Comparison of ENCODE assay signal across 26 cellular contexts in the genomic region with DNA sequence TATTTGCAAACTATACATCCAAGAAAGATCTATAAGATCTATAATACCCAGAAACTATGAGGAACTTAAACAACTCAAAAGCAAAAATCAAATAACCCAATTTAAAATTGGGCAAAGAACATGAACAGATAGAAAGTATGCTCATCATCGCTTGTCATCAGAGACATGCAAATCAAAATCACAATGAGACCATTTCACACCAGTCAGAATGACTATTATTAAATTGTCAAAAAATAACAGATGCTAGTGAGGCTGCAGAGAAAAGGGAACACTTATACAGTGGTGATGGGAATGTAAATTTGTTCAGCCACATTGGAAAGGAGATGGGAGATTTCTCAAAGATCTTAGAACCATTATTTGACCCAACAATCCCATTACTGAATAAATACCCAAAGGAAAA.
"Had no signal": no experiment of that assay in that cellular context is flagged by ENCODE, and none has a peak within 500 bp of the region (broad histone marks: within the 10 kb centered on the region; RNA-seq: fewer than 3 reads in every experiment).

No MANE protein-coding gene starts in this region.

- H3K36me3 ChIP-seq: stomach, suprapubic skin, thoracic aorta, thyroid gland, tibial artery, tibial nerve, transverse colon, upper lobe of left lung, upper lobe of right lung, uterus, vagina had no signal

- DNase-seq: stimulated activated CD4-positive, alpha-beta T cell treated with anti-CD3 and anti-CD28 coated beads, Interleukin-2, amount 100 ng/mL, for 48 hours; stimulated activated CD4-positive, alpha-beta T cell treated with anti-CD3 and anti-CD28 coated beads, Interleukin-4, amount 100 ng/mL, for 1 hour; stimulated activated CD4-positive, alpha-beta T cell treated with anti-CD3 and anti-CD28 coated beads, Interleukin-4, amount 100 ng/mL, for 24 hours; stimulated activated CD4-positive, alpha-beta T cell treated with anti-CD3 and anti-CD28 coated beads, Interleukin-4, amount 100 ng/mL, for 4 hours; stimulated activated CD8-positive, alpha-beta memory T cell treated with anti-CD3 and anti-CD28 coated beads, Interleukin-4, amount 100 ng/mL, for 48 hours; stimulated activated naive B cell treated with anti-CD40 and anti-IgM and Interleukin-4, amounts not matched to agents 10 μg/mL and 1 μg/mL and 100 μg/mL, for 72 hours; stimulated activated naive CD4-positive, alpha-beta T cell; stimulated activated naive CD4-positive, alpha-beta T cell treated with Interleukin-2 at 50 U/mL for 16 hours; stimulated activated naive CD8-positive, alpha-beta T cell treated with anti-CD3 and anti-CD28 coated beads, Interleukin-15, amount 100 ng/mL, for 72 hours; stimulated activated naive CD8-positive, alpha-beta T cell treated with anti-CD3 and anti-CD28 coated beads, Interleukin-15, Interleukin-2, amounts not matched to agents 100 U/mL and 50 U/mL, for 24 hours; stomach; substantia nigra; testis; thyroid gland; tibial artery; transverse colon; trophoblast cell; upper lobe of right lung; uterus had no signal

- H3K4me3 ChIP-seq: stomach, suprapubic skin, testis, thoracic aorta, thyroid gland, tibial artery, tibial nerve, transverse colon, upper lobe of left lung, upper lobe of right lung, uterus, vagina had no signal

- H3K27ac ChIP-seq: stomach, suprapubic skin, testis, thoracic aorta, thyroid gland, tibial artery, tibial nerve, transverse colon, upper lobe of left lung, upper lobe of right lung, uterus, vagina had no signal

- H3K27me3 ChIP-seq: stomach, suprapubic skin, testis, thyroid gland, tibial artery, tibial nerve, transverse colon, upper lobe of left lung, upper lobe of right lung, uterus, vagina had no signal

- H3K9me3 ChIP-seq: suprapubic skin, testis, thyroid gland, tibial nerve, transverse colon, upper lobe of left lung, upper lobe of right lung, uterus, vagina had no signal

- ATAC-seq: stimulated activated effector memory CD8-positive, alpha-beta T cell treated with anti-CD3 and anti-CD28 coated beads, Interleukin-12 subunit alpha, Interleukin-12 subunit beta, amount 100 ng/mL, for 72 hours; stimulated activated memory B cell treated with anti-CD40 and anti-IgM and Interleukin-4, amounts not matched to agents 10 μg/mL and 1 μg/mL and 100 μg/mL, for 72 hours; stimulated activated naive B cell treated with anti-CD40 and anti-IgM and Interleukin-4, amounts not matched to agents 10 μg/mL and 1 μg/mL and 100 μg/mL, for 72 hours; stimulated activated naive CD8-positive, alpha-beta T cell treated with anti-CD3 and anti-CD28 coated beads, Interleukin-15, amount 100 ng/mL, for 72 hours; stimulated activated naive CD8-positive, alpha-beta T cell treated with anti-CD3 and anti-CD28 coated beads, Interleukin-15, Interleukin-2, amounts not matched to agents 100 U/mL and 50 U/mL, for 24 hours; upper lobe of right lung had no signal
